ENCODE assay signal across 25 cellular contexts in genomic region chr11:62153617-62154016, GRCh38. TPM values are rescaled to one million over a fixed set of nuclear protein-coding genes. Genes with fewer than 3 reads are reported as not detected.
"Had no signal": no experiment of that assay in that cellular context is flagged by ENCODE, and none has a peak within 500 bp of the region (broad histone marks: within the 10 kb centered on the region; RNA-seq: fewer than 3 reads in every experiment).

No MANE protein-coding gene starts in this region.

- ATAC-seq: Panc1, PC-3, SK-N-SH treated with all-trans-retinoic acid at 6 μM for 48 hours had no signal

- DNase-seq: IMR-90, Kasumi-1, NCI-H1048, NCI-H1105 treated with DMSO at 0.1 percent for 48 hours, NCI-H1417 treated with DMSO at 0.1 percent for 48 hours, NCI-H146, NCI-H1694 treated with DMSO at 0.1 percent for 48 hours, NCI-H1930, NCI-H2081, NCI-H2107, NCI-H2227 treated with DMSO at 0.1 percent for 48 hours, NCI-H524, NCI-H69, NCI-H774, PC-3, SHP77, SJCRH30, T-helper 1 cell had no signal

- H3K4me2 ChIP-seq: KMS-11 had no signal

- H3K9ac ChIP-seq: KMS-11 had no signal

- H3K9me3 ChIP-seq: SJCRH30 had no signal

- H3K4me3 ChIP-seq: SJCRH30 had no signal

- H3K27ac ChIP-seq: KMS-11, RWPE1, SJCRH30 had no signal

- H3K4me1 ChIP-seq: SJCRH30 had no signal

- H3K27me3 ChIP-seq: SJCRH30 had no signal

RNA-seq across cellular contexts. Expression of gene SCGB1D1, which starts 36.4 kb away (rescaled TPM):
- total RNA-seq: HT-29, IMR-90, M059J, NCI-H460, PC-3, SJCRH30 had no signal
- polyA plus RNA-seq: IMR-90 had no signal

RNA-seq across cellular contexts. Expression of gene SCGB2A1, which starts 54.9 kb away (rescaled TPM):
- total RNA-seq: HT-29, IMR-90, M059J, NCI-H460, PC-3, SJCRH30 had no signal
- polyA plus RNA-seq: IMR-90 had no signal
